8 cellular contexts compared by ENCODE assay signal in the genomic region with DNA sequence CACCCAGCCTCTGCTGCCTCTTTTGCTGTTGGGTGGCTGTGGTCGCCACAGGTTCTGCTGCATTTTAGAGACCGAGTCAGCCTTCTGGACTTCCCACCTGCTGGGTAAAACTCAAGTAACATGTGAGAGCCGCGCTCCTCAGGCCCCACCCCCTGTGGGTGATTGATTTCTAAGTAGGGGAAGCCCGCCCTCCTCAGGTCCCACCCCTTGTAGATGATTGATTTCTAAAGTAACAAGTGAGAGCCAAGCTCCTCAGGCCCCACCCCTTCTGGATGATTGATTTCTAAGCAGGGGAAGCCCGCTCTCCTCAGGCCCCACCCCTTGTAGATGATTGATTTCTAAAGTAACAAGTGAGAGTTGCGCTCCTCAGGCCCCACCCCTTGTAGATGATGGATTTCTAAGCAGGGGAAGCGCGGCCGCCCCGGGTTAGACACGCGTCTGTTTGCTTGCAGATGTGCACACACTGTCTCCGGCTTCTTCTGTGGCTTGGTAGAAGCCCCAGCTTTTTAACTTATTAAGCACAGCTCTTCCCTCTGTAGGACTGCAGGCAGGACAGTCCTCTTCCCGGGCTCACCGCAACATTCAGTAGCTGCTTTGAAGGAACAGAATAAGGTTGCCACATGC.
DNase-seq lines count a peak whose midpoint lies in the region; ATAC-seq, FAIRE-seq and TF ChIP-seq lines count a peak whose summit lies in the region.

No MANE protein-coding gene starts in this region.

- FAIRE-seq in GM12878 (lab: Jason Lieb, UNC): peak; percentile 95

- H3K4me3 ChIP-seq in GM12878: peak overlapping the region; percentile 50

- CTCF ChIA-PET in GM12878 (lab: Yijun Ruan, JAX): no interaction called here

- intact Hi-C loops in GM12878 (cut with micrococcal nuclease; ENCODE audit: unreplicated experiment): no loop called here
- intact Hi-C loops in sciatic nerve (cut with DNase I): no loop called here

- H3K9ac ChIP-seq in GM12878 (ENCODE audit: control insufficient read depth, insufficient read depth, low read length): no peak overlapping the region

- no peaks in the 10 kb centered on the region; the same call in 1 of the 2 replicates for H3K4me1 ChIP-seq in GM12878 (ENCODE audit: control insufficient read depth, insufficient read depth, low read length)

- no peak for TF ChIP-seq EP300 in GM12878 (IDR thresholded peaks at IDR 0.05; ENCODE audit: borderline replicate concordance in 1 of 2, control insufficient read depth in 1 of 2, low read depth in 2 of 2, low read length in 2 of 2)

- peak; percentile 76 for DNase-seq in NCI-H1694 treated with DMSO at 0.1 percent for 48 hours (lab: John Stamatoyannopoulos, UW)
- DNase-seq in T-helper 9 cell: peak; percentile 83
- peak; percentile 86 for DNase-seq in GM12878 (ENCODE audit: low read depth, low spot score)
- DNase-seq in iPS DF 19.7 (ENCODE audit: low read depth, low spot score): peak; percentile 87
- peak; percentile 94 for DNase-seq in sciatic nerve (ENCODE audit: low spot score)
- no peak for DNase-seq in cerebellar nuclear complex (lab: John Stamatoyannopoulos, UW)

- H3K9me3 ChIP-seq in GM12878 (replicated peaks; ENCODE audit: control insufficient read depth, insufficient read depth, low read length): no peaks in the 10 kb centered on the region; the same call in 2 of the 3 replicates

- H3K36me3 ChIP-seq in GM12878 (ENCODE audit: control insufficient read depth in 2 of 2, insufficient read depth in 2 of 2, low read length in 1 of 2): no peaks in the 10 kb centered on the region

- no peaks in the 10 kb centered on the region for H4K20me1 ChIP-seq in GM12878 (ENCODE audit: control insufficient read depth, insufficient read depth)

- TF ChIP-seq CTCF in GM12878 (IDR thresholded peaks at IDR 0.05 in 2 of 3, conservative IDR thresholded peaks at IDR 0.05 in 1 of 3; ENCODE audit: control insufficient read depth in 2 of 3, extremely low read depth in 1 of 3, insufficient read depth in 1 of 3, low read depth in 3 of 3, low read length in 3 of 3): no peak

- no peak overlapping the region for H3K27ac ChIP-seq in GM12878 (ENCODE audit: control insufficient read depth, insufficient read depth)

- SMC1A ChIA-PET in GM12878 (lab: Charles Lee; ENCODE audit: uncharacterized antibody, unreplicated experiment): interaction anchor here (0.6 to 1.0 kb wide), 2 partner anchors 24 to 87 kb away, joined by 3 read pairs; no protein-coding TSS in a partner anchor

- in situ Hi-C loops in GM12878 (cut with MboI): no loop called here

- RAD21 ChIA-PET in GM12878 (lab: Charles Lee; ENCODE audit: unreplicated experiment): no interaction called here

- H3K27me3 ChIP-seq in GM12878 (replicated peaks in 1 of 2; ENCODE audit: control insufficient read depth in 2 of 2, insufficient read depth in 2 of 2, low read length in 1 of 2): no peaks in the 10 kb centered on the region

- 2% methylated on average over 16 of the region's 16 CpGs for WGBS in GM12878 (ENCODE audit: insufficient coverage, insufficient replicate concordance, low lambda C conversion rate, missing lambda C conversion rate)

- no TSS peak for BruUV-seq in GM12878 (replicated peaks; lab: Mats Ljungman, UMichigan)

- no peak for TF ChIP-seq RAD21 in GM12878 (IDR thresholded peaks at IDR 0.05; ENCODE audit: insufficient read depth, low read depth, low read length)

- peak overlapping the region; percentile 82 for H2AFZ ChIP-seq in GM12878 (ENCODE audit: control insufficient read depth, low read depth, low read length)

- ATAC-seq in GM18498 (IDR thresholded peaks at IDR 0.05; ENCODE audit: unreplicated experiment): peak; percentile 99
- peak; percentile 97 for ATAC-seq in HG02884 (IDR thresholded peaks at IDR 0.05; ENCODE audit: unreplicated experiment)
- peak; percentile 99 for ATAC-seq in GM12878
- ATAC-seq in sciatic nerve: peak; percentile 97

- TF ChIP-seq POLR2A in GM12878 (IDR thresholded peaks at IDR 0.05; ENCODE audit: low read depth, low read length): peak; percentile 61

- POLR2A ChIA-PET in GM12878 (lab: Charles Lee): interaction anchor here (0.6 to 1.2 kb wide), 3 partner anchors 11 to 80 kb away, joined by 3 to 5 read pairs (median 3); no protein-coding TSS in a partner anchor

- peak overlapping the region; percentile 64 for H3K4me2 ChIP-seq in GM12878 (ENCODE audit: control insufficient read depth, insufficient read depth)

- no peaks in the 10 kb centered on the region for H3K79me2 ChIP-seq in GM12878 (ENCODE audit: control insufficient read depth, insufficient read depth, low read length)

TF ChIP-seq in GM12878, 131 proteins besides CTCF, POLR2A, EP300 and RAD21 (continues in another document):
- TF ChIP-seq PML (IDR thresholded peaks at IDR 0.05; ENCODE audit: low read length): no peak
- no peak for TF ChIP-seq BCL11A (IDR thresholded peaks at IDR 0.05; ENCODE audit: low read depth, low read length)
- TF ChIP-seq, protein P1, sequence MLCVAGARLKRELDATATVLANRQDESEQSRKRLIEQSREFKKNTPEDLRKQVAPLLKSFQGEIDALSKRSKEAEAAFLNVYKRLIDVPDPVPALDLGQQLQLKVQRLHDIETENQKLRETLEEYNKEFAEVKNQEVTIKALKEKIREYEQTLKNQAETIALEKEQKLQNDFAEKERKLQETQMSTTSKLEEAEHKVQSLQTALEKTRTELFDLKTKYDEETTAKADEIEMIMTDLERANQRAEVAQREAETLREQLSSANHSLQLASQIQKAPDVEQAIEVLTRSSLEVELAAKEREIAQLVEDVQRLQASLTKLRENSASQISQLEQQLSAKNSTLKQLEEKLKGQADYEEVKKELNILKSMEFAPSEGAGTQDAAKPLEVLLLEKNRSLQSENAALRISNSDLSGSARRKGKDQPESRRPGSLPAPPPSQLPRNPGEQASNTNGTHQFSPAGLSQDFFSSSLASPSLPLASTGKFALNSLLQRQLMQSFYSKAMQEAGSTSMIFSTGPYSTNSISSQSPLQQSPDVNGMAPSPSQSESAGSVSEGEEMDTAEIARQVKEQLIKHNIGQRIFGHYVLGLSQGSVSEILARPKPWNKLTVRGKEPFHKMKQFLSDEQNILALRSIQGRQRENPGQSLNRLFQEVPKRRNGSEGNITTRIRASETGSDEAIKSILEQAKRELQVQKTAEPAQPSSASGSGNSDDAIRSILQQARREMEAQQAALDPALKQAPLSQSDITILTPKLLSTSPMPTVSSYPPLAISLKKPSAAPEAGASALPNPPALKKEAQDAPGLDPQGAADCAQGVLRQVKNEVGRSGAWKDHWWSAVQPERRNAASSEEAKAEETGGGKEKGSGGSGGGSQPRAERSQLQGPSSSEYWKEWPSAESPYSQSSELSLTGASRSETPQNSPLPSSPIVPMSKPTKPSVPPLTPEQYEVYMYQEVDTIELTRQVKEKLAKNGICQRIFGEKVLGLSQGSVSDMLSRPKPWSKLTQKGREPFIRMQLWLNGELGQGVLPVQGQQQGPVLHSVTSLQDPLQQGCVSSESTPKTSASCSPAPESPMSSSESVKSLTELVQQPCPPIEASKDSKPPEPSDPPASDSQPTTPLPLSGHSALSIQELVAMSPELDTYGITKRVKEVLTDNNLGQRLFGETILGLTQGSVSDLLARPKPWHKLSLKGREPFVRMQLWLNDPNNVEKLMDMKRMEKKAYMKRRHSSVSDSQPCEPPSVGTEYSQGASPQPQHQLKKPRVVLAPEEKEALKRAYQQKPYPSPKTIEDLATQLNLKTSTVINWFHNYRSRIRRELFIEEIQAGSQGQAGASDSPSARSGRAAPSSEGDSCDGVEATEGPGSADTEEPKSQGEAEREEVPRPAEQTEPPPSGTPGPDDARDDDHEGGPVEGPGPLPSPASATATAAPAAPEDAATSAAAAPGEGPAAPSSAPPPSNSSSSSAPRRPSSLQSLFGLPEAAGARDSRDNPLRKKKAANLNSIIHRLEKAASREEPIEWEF (IDR thresholded peaks at IDR 0.05; ENCODE audit: insufficient replicate concordance, low read depth, low read length): no peak
- no peak for TF ChIP-seq RCOR1 (conservative IDR thresholded peaks at IDR 0.05; ENCODE audit: low read depth, low read length)
- TF ChIP-seq, protein P2, sequence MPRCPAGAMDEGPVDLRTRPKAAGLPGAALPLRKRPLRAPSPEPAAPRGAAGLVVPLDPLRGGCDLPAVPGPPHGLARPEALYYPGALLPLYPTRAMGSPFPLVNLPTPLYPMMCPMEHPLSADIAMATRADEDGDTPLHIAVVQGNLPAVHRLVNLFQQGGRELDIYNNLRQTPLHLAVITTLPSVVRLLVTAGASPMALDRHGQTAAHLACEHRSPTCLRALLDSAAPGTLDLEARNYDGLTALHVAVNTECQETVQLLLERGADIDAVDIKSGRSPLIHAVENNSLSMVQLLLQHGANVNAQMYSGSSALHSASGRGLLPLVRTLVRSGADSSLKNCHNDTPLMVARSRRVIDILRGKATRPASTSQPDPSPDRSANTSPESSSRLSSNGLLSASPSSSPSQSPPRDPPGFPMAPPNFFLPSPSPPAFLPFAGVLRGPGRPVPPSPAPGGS (IDR thresholded peaks at IDR 0.05; ENCODE audit: borderline replicate concordance, insufficient read depth, low read depth, low read length, poor library complexity, severe bottlenecking): no peak
- TF ChIP-seq NRF1 (conservative IDR thresholded peaks at IDR 0.05; ENCODE audit: low read depth, low read length): no peak
- TF ChIP-seq, protein P3, sequence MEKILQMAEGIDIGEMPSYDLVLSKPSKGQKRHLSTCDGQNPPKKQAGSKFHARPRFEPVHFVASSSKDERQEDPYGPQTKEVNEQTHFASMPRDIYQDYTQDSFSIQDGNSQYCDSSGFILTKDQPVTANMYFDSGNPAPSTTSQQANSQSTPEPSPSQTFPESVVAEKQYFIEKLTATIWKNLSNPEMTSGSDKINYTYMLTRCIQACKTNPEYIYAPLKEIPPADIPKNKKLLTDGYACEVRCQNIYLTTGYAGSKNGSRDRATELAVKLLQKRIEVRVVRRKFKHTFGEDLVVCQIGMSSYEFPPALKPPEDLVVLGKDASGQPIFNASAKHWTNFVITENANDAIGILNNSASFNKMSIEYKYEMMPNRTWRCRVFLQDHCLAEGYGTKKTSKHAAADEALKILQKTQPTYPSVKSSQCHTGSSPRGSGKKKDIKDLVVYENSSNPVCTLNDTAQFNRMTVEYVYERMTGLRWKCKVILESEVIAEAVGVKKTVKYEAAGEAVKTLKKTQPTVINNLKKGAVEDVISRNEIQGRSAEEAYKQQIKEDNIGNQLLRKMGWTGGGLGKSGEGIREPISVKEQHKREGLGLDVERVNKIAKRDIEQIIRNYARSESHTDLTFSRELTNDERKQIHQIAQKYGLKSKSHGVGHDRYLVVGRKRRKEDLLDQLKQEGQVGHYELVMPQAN (conservative IDR thresholded peaks at IDR 0.05): no peak
- TF ChIP-seq PAX8 (IDR thresholded peaks at IDR 0.05): no peak
- TF ChIP-seq RAD51 (IDR thresholded peaks at IDR 0.05): no peak

Comparison
In these comparisons a context has a peak if more than half of its experiments do, and no peak if none do; other contexts are left out.
1. DNase-seq: peak in NCI-H1694 treated with DMSO at 0.1 percent for 48 hours (single experiment), T-helper 9 cell (single experiment), GM12878 (single experiment), iPS DF 19.7 (single experiment) and sciatic nerve (single experiment); none in cerebellar nuclear complex (0 of 2).
2. Peak in every context shown above with its lines, with median percentiles within 50 percentile points of each other: ATAC-seq.